Comparison of ENCODE assay signal across 1 cellular context in the genomic region with DNA sequence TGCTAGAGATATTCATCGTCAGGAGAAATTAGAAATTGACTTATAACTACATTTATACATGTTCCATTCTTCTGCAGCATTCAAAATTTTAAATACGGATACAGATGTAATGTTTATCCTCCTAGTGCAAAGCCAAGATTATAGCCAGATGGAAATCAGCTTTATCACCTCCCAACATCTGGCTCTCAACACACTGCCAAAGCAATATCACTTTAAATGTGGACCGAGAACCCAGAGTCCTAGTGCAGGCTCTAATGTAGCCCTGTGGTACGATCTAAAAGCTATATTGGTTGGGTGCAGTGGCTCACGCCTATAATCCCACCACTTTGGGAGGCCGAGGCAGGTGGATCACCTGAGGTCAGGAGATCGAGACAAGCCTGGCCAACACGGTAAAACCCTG.
TF ChIP-seq lines count a peak whose summit lies in the region.

No MANE protein-coding gene starts in this region.

TF ChIP-seq in IMR-90, 13 proteins besides CTCF, POLR2A, EP300 and RAD21:
- TF ChIP-seq, protein P1, sequence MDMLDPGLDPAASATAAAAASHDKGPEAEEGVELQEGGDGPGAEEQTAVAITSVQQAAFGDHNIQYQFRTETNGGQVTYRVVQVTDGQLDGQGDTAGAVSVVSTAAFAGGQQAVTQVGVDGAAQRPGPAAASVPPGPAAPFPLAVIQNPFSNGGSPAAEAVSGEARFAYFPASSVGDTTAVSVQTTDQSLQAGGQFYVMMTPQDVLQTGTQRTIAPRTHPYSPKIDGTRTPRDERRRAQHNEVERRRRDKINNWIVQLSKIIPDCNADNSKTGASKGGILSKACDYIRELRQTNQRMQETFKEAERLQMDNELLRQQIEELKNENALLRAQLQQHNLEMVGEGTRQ (IDR thresholded peaks at IDR 0.05; ENCODE audit: low read depth, low read length), result no peak
- TF ChIP-seq BHLHE40 (IDR thresholded peaks at IDR 0.05; ENCODE audit: low read depth, low read length) (no peak), CHD1 (IDR thresholded peaks at IDR 0.05; ENCODE audit: low read depth, low read length) (no peak), MAZ (IDR thresholded peaks at IDR 0.05; ENCODE audit: borderline replicate concordance, low read depth, low read length) (no peak)
